In genomic region chr1:226640288-226640687, GRCh38 we compare ENCODE assay signal across 14 cellular contexts.
DNase-seq lines count a peak whose midpoint lies in the region; ATAC-seq lines count a peak whose summit lies in the region.
"Had no signal": no experiment of that assay in that cellular context is flagged by ENCODE, and none has a peak within 500 bp of the region (broad histone marks: within the 10 kb centered on the region; RNA-seq: fewer than 3 reads in every experiment).

No MANE protein-coding gene starts in this region.

- peaks cover 99% of the 10 kb centered on the region for H3K36me3 Mint-ChIP-seq in activated T-cell treated with anti-CD3 and anti-CD28 coated beads, Interleukin-2, amount 50 U/mL, for 24 hours (ENCODE audit: low read depth)
- H3K36me3 Mint-ChIP-seq in activated T-cell treated with anti-CD3 and anti-CD28 coated beads, Interleukin-2, amount 50 U/mL, for 72 hours (ENCODE audit: insufficient read depth in 2 of 2) = peaks cover 5 to 20% of the 10 kb centered on the region in 2 donors

- no peaks in the 10 kb centered on the region for H3K9me3 Mint-ChIP-seq in activated T-cell treated with anti-CD3 and anti-CD28 coated beads, Interleukin-2, amount 50 U/mL, for 24 hours
- H3K9me3 Mint-ChIP-seq in activated T-cell treated with anti-CD3 and anti-CD28 coated beads, Interleukin-2, amount 50 U/mL, for 72 hours = no peaks in the 10 kb centered on the region
- H3K9me3 Mint-ChIP-seq: HFFc6 had no signal

- H3K27me3 Mint-ChIP-seq in activated T-cell treated with anti-CD3 and anti-CD28 coated beads, Interleukin-2, amount 50 U/mL, for 24 hours = no peaks in the 10 kb centered on the region
- H3K27me3 Mint-ChIP-seq in activated T-cell treated with anti-CD3 and anti-CD28 coated beads, Interleukin-2, amount 50 U/mL, for 72 hours (ENCODE audit: low read depth) = no peaks in the 10 kb centered on the region

- peak overlapping the region; percentile 46 for H3K27ac ChIP-seq in layer of hippocampus (ENCODE audit: low read depth, low read length)
- H3K27ac ChIP-seq in substantia nigra (ENCODE audit: low read depth, low read length, poor library complexity, severe bottlenecking) = peak overlapping the region; percentile 77
- H3K27ac ChIP-seq: upper lobe of right lung had no signal

- H3K4me3 Mint-ChIP-seq in activated T-cell treated with anti-CD3 and anti-CD28 coated beads, Interleukin-2, amount 50 U/mL, for 24 hours = no peak overlapping the region
- no peak overlapping the region for H3K4me3 Mint-ChIP-seq in activated T-cell treated with anti-CD3 and anti-CD28 coated beads, Interleukin-2, amount 50 U/mL, for 72 hours
- H3K4me3 Mint-ChIP-seq: HFFc6 had no signal

- H3K27ac Mint-ChIP-seq in activated T-cell treated with anti-CD3 and anti-CD28 coated beads, Interleukin-2, amount 50 U/mL, for 24 hours = peak overlapping the region; percentile 45
- H3K27ac Mint-ChIP-seq in activated T-cell treated with anti-CD3 and anti-CD28 coated beads, Interleukin-2, amount 50 U/mL, for 72 hours = no peak overlapping the region
- H3K27ac Mint-ChIP-seq: HFFc6 had no signal

- DNase-seq in activated T-cell treated with anti-CD3 and anti-CD28 coated beads, Interleukin-2, amount 50 U/mL, for 24 hours = no peak
- no peak for DNase-seq in activated T-cell treated with anti-CD3 and anti-CD28 coated beads, Interleukin-2, amount 50 U/mL, for 72 hours
- DNase-seq in SHP77 treated with DMSO at 0.1 percent for 48 hours (lab: John Stamatoyannopoulos, UW) (peak; percentile 61), substantia nigra (lab: John Stamatoyannopoulos, UW) (no peak), NCI-H128 (lab: John Stamatoyannopoulos, UW; ENCODE audit: unreplicated experiment) (no peak), activated gamma-delta T cell (lab: John Stamatoyannopoulos, UW) (no peak), NCI-H526 treated with DMSO at 0.1 percent for 48 hours (lab: John Stamatoyannopoulos, UW) (no peak)
- DNase-seq: HFFc6, hippocampal formation, IMR-90, NCI-H187, upper lobe of right lung had no signal

- peaks cover 58% of the 10 kb centered on the region for H3K4me1 Mint-ChIP-seq in activated T-cell treated with anti-CD3 and anti-CD28 coated beads, Interleukin-2, amount 50 U/mL, for 24 hours (ENCODE audit: low read depth)
- peaks cover 52% of the 10 kb centered on the region for H3K4me1 Mint-ChIP-seq in activated T-cell treated with anti-CD3 and anti-CD28 coated beads, Interleukin-2, amount 50 U/mL, for 72 hours (ENCODE audit: low read depth)

- no peaks in the 10 kb centered on the region for H3K27me3 ChIP-seq in layer of hippocampus (ENCODE audit: control insufficient read depth, insufficient read depth, low read length)
- H3K27me3 ChIP-seq: upper lobe of right lung had no signal

- no peak for ATAC-seq in activated T-cell treated with anti-CD3 and anti-CD28 coated beads, Interleukin-2, amount 50 U/mL, for 72 hours (replicated peaks in 1 of 2)
- ATAC-seq: Panc1, upper lobe of right lung had no signal
